7 cellular contexts compared by ENCODE assay signal in the genomic region with DNA sequence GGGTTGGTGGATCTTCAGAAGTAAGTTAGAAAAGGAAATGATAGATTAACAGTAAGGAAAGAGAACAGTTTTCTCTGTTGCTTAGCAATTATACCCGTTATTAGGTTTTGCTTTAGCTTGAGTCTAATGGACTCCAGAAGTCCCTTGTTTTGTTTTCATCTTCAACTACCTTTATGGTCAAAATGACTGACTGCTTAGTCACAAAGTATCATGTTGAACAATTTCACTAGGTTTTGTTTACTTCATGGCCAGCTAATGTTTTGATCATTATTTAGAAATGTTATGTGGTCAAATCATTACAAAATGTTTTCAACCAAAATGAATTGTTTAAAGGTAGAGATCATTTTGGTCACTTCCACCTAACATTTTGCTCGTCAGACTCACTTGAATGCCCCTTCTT.
DNase-seq lines count a peak whose midpoint lies in the region; ATAC-seq and TF ChIP-seq lines count a peak whose summit lies in the region.

No MANE protein-coding gene starts in this region.

- H3K4me3 Mint-ChIP-seq in effector memory CD8-positive, alpha-beta T cell: peak overlapping the region; percentile 93 to 96

- peaks cover 21 to 23% of the 10 kb centered on the region in 2 donors for H3K4me1 Mint-ChIP-seq in effector memory CD8-positive, alpha-beta T cell (ENCODE audit: low read depth in 2 of 2)

- in situ Hi-C loops in KBM-7 (cut with MboI; ENCODE audit: low pct_unique_long_range_greater_than_20kb, low sequenced_read_pairs): no loop called here

- H3K36me3 ChIP-seq in GM06990 (ENCODE audit: control insufficient read depth, insufficient read depth, low read length): no peaks in the 10 kb centered on the region; the same call in 1 of the 2 replicates

- no peaks in the 10 kb centered on the region for H3K9me3 Mint-ChIP-seq in effector memory CD8-positive, alpha-beta T cell

- H3K36me3 Mint-ChIP-seq in effector memory CD8-positive, alpha-beta T cell (ENCODE audit: insufficient read depth): peaks cover 25% of the 10 kb centered on the region

- TF ChIP-seq CTCF in GM06990 (IDR thresholded peaks at IDR 0.05; ENCODE audit: insufficient read depth, low read length, poor library complexity, severe bottlenecking) (no peak), retinal pigment epithelial cell (conservative IDR thresholded peaks at IDR 0.05; ENCODE audit: low read depth, low read length) (no peak)

- peak overlapping the region in 1 of 2 donors; percentile 89 for H3K27ac Mint-ChIP-seq in effector memory CD8-positive, alpha-beta T cell

- DNase-seq in GM06990 (ENCODE audit: extremely low read depth, insufficient read length): no peak
- DNase-seq in NCI-H69 (lab: John Stamatoyannopoulos, UW): peak; percentile 7
- no peak for DNase-seq in effector memory CD8-positive, alpha-beta T cell
- no peak for DNase-seq in retinal pigment epithelial cell (ENCODE audit: low read depth)
- DNase-seq in KBM-7: no peak
- DNase-seq in putamen (ENCODE audit: low spot score): no peak

- no peaks in the 10 kb centered on the region for H3K27me3 ChIP-seq in GM06990 (replicated peaks; ENCODE audit: control insufficient read depth, insufficient read depth, low read length)

- no peak for ATAC-seq in effector memory CD8-positive, alpha-beta T cell (replicated peaks)
- no peak for ATAC-seq in GM18870 (IDR thresholded peaks at IDR 0.05; ENCODE audit: unreplicated experiment)

- no peaks in the 10 kb centered on the region for H3K27me3 Mint-ChIP-seq in effector memory CD8-positive, alpha-beta T cell

- peak overlapping the region; percentile 74; the same call in 1 of the 2 replicates for H3K4me3 ChIP-seq in GM06990 (replicated peaks; ENCODE audit: low read depth, low read length)
- H3K4me3 ChIP-seq in retinal pigment epithelial cell (ENCODE audit: low read length): peak overlapping the region; percentile 93
